Comparison of ENCODE assay signal across 8 cellular contexts in genomic region chr2:40488101-40488598, GRCh38. TPM values are rescaled to one million over a fixed set of nuclear protein-coding genes. Genes with fewer than 3 reads are reported as not detected.
DNase-seq lines count a peak whose midpoint lies in the region; ATAC-seq lines count a peak whose summit lies in the region.

No MANE protein-coding gene starts in this region.

- H3K27me3 ChIP-seq in ACC112 (ENCODE audit: insufficient read depth, low read length) = no peaks in the 10 kb centered on the region

- H3K27ac ChIP-seq in ACC112 (ENCODE audit: low read depth, low read length) = no peak overlapping the region

- no peak for ATAC-seq in HG02970 (IDR thresholded peaks at IDR 0.05; ENCODE audit: low FRiP score, unreplicated experiment)

- H3K4me3 ChIP-seq in ACC112 (ENCODE audit: low read depth, low read length) = peak overlapping the region; percentile 77

- H3K36me3 ChIP-seq in ACC112 (ENCODE audit: insufficient read depth, low read length) = no peaks in the 10 kb centered on the region

- H3K79me2 ChIP-seq in ACC112 (ENCODE audit: control insufficient read depth, insufficient read depth, low read length, unreplicated experiment) = no peaks in the 10 kb centered on the region

- H3K4me1 ChIP-seq in ACC112 (ENCODE audit: control insufficient read depth, insufficient read depth, low read length, unreplicated experiment) = peaks cover 11% of the 10 kb centered on the region

- H2AFZ ChIP-seq in ACC112 (ENCODE audit: low read length, unreplicated experiment) = peak overlapping the region; percentile 98

- DNase-seq in HT1080 (ENCODE audit: low read depth) (peak; percentile 65), amniotic epithelial cell (ENCODE audit: low read depth) (peak; percentile 35), kidney tubule cell (ENCODE audit: low spot score) (peak; percentile 70), NCI-H2171 treated with DMSO at 0.1 percent for 48 hours (lab: John Stamatoyannopoulos, UW) (no peak), NCI-H1436 (lab: John Stamatoyannopoulos, UW) (no peak)
- no peak for DNase-seq in stimulated activated CD4-positive, alpha-beta T cell treated with anti-CD3 and anti-CD28 coated beads, Interleukin-1b, Interleukin-23, amount 100 ng/mL, for 48 hours

RNA-seq across cellular contexts. Expression of gene SLC8A1, which starts 36.3 kb away (rescaled TPM):
- 8.3 and 8.8 TPM in 2 replicates for total RNA-seq in HT1080 (2014; rRNA removed; shearing (Covaris generic))
- 1.2 and 1.9 TPM in 2 replicates for polyA plus RNA-seq in HT1080 (2015; cell fraction: cytosol; rRNA removed)
- polyA plus RNA-seq in HT1080 (2015; cell fraction: nucleus; rRNA removed) = 4.1 and 4.4 TPM in 2 replicates

Comparison
In these comparisons a context has a peak if more than half of its experiments do, and no peak if none do; other contexts are left out.
1. DNase-seq: peak in HT1080 (single experiment), amniotic epithelial cell (single experiment) and kidney tubule cell (single experiment); none in NCI-H2171 treated with DMSO at 0.1 percent for 48 hours (single experiment), NCI-H1436 (single experiment) and stimulated activated CD4-positive, alpha-beta T cell treated with anti-CD3 and anti-CD28 coated beads, Interleukin-1b, Interleukin-23, amount 100 ng/mL, for 48 hours (single experiment).